Comparison of ENCODE assay signal across 16 cellular contexts in the genomic region with DNA sequence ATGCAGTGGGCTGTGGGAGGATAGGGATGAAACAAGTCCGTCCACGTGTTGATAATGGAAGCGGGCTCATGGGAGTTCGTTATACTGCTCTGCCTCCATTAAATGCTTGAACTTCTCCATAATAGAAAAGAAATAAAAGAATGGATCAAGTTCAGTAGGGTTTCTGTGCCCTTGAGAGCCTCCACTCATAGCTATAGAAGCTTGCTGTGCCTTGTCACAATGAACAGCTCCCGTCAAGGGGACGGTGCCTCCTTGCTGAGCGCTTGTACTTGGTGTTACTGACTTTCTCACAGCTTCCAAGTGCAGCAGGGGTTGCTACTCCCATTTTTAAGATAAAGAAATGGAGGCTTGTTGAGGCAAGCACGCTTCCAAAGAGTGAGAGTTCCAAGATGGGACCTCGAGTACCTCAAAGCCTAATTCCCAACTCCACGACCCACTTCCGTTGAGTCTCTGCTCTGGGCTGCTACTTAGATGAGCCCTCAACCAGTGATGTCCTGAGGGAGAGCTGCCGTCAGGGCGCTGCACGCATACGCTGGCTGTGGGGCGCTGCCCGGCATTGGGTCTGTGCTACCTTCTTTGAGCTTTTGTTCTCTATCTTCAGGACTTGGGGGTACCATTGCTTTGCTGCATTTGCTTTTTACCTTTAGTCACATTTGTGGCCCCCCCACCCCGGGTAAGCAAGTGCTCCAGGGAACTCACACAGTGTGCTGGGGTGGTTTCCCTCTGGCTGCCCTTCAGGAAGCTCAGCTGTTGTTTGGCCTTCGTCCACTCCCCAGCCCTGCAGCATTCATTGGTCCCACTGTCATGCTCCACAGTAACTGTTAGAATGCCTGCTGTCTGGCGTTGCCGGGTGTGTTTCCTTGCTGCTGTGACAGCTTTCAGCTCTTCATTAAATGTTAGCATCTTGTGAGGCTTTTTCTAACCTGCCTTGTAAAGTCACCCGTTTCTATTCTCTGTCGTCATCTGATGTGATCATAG. TPM values are rescaled to one million over a fixed set of nuclear protein-coding genes. Genes with fewer than 3 reads are reported as not detected.
A peak's percentile ranks its signal among the peaks of the same experiment; 100 is the strongest.
DNase-seq lines count a peak whose midpoint lies in the region; ATAC-seq and TF ChIP-seq lines count a peak whose summit lies in the region.
"Had no signal": no experiment of that assay in that cellular context is flagged by ENCODE, and none has a peak within 500 bp of the region (broad histone marks: within the 10 kb centered on the region; RNA-seq: fewer than 3 reads in every experiment).

No MANE protein-coding gene starts in this region.

- H3K27ac ChIP-seq in skeletal muscle tissue (ENCODE audit: low read depth, low read length) = peak overlapping the region; percentile 39

- no peak for TF ChIP-seq CTCF in mucosa of descending colon (IDR thresholded peaks at IDR 0.05)

- peak; percentile 49 for DNase-seq in activated CD8-positive, alpha-beta memory T cell treated with anti-CD3 and anti-CD28 coated beads, Interleukin-2, amount 50 U/mL, for 48 hours
- no peak for DNase-seq in activated CD8-positive, alpha-beta memory T cell treated with anti-CD3 and anti-CD28 coated beads for 24 hours
- DNase-seq in cerebellar cortex (ENCODE audit: low spot score) (peak; percentile 67), hypothalamus (lab: John Stamatoyannopoulos, UW) (peak in 36 of 51 donors; percentile 5 to 75 (median 32)), activated gamma-delta T cell (lab: John Stamatoyannopoulos, UW) (no peak), mucosa of descending colon (no peak), putamen (ENCODE audit: low spot score) (no peak)
- DNase-seq: activated CD8-positive, alpha-beta memory T cell treated with anti-CD3 and anti-CD28 coated beads, Interleukin-2, amount 50 U/mL, for 4 hours; activated naive CD8-positive, alpha-beta T cell treated with anti-CD3 and anti-CD28 coated beads for 36 hours; central memory CD4-positive, alpha-beta T cell; foreskin melanocyte; islet precursor cell; NCI-H774 had no signal

- peak overlapping the region in 2 of 3 donors; percentile 35 to 62 for H3K9ac ChIP-seq in skeletal muscle tissue (ENCODE audit: low read depth in 1 of 3, low read length in 3 of 3)

- H3K9me3 ChIP-seq in skeletal muscle tissue (ENCODE audit: control insufficient read depth in 3 of 3, low read length in 3 of 3) (no peaks in the 10 kb centered on the region), mucosa of descending colon (no peaks in the 10 kb centered on the region)

- H3K27me3 ChIP-seq in skeletal muscle tissue (ENCODE audit: control insufficient read depth in 3 of 3, insufficient read depth in 3 of 3, low read length in 3 of 3) = no peaks in the 10 kb centered on the region

- peaks cover 40 to 43% (median 41%) of the 10 kb centered on the region in 3 donors for H3K36me3 ChIP-seq in skeletal muscle tissue (ENCODE audit: control insufficient read depth in 3 of 3, insufficient read depth in 3 of 3, low read length in 3 of 3)
- no peaks in the 10 kb centered on the region for H3K36me3 ChIP-seq in mucosa of descending colon (ENCODE audit: low read depth)

- intact Hi-C loops in mucosa of descending colon (cut with DNase I, micrococcal nuclease) = loop anchor here (5.0 to 10.0 kb wide), 3 partner anchors 50 to 113 kb away; no protein-coding TSS in a partner anchor

- ATAC-seq in mucosa of descending colon = no peak
- ATAC-seq: activated CD4-positive, CD25-positive, alpha-beta regulatory T cell treated with anti-CD3 and anti-CD28 coated beads, Interleukin-2, amount 50 U/mL, for 24 hours had no signal

- H3K4me3 ChIP-seq in skeletal muscle tissue (ENCODE audit: low read length in 3 of 3) (peak overlapping the region in 1 of 3 donors; percentile 13), mucosa of descending colon (no peak overlapping the region)

- H3K4me1 ChIP-seq in skeletal muscle tissue (ENCODE audit: control insufficient read depth in 3 of 3, insufficient read depth in 3 of 3, low read length in 3 of 3) = peaks cover 43 to 57% (median 49%) of the 10 kb centered on the region in 3 donors
- H3K4me1 ChIP-seq in mucosa of descending colon (ENCODE audit: low read depth) = no peaks in the 10 kb centered on the region

RNA-seq across cellular contexts. Expression of a gene that starts 9.5 kb away (rescaled TPM):
- total RNA-seq in skeletal muscle tissue = 103 TPM
- total RNA-seq in mucosa of descending colon = 100 to 1,000 TPM; 136 to 257 (median 200) TPM

RNA-seq across cellular contexts. Expression of a gene that starts 19.4 kb away (rescaled TPM):
- total RNA-seq in skeletal muscle tissue (18.3 TPM), mucosa of descending colon (10 to 100 TPM in 2 of 3 donors, 1 to 10 TPM in 1; 7.2 to 20.4 (median 11.7) TPM)

RNA-seq across cellular contexts. Expression of a gene that starts 22.3 kb away (rescaled TPM):
- total RNA-seq in skeletal muscle tissue (3.7 TPM), mucosa of descending colon (not detected)
- total RNA-seq: activated naive CD8-positive, alpha-beta T cell treated with anti-CD3 and anti-CD28 coated beads for 36 hours; posterior vena cava had no signal

RNA-seq across cellular contexts. Expression of a gene that starts 24.1 kb away (rescaled TPM):
- not detected for total RNA-seq in skeletal muscle tissue
- 1 to 10 TPM; 1.8 to 3.2 (median 2.1) TPM for total RNA-seq in mucosa of descending colon

RNA-seq across cellular contexts. Expression of a gene that starts 24.6 kb away (rescaled TPM):
- total RNA-seq in skeletal muscle tissue (3.1 TPM), mucosa of descending colon (10 to 100 TPM; 15.1 to 21.4 (median 19.6) TPM)

Comparison
In these comparisons a context has a peak if more than half of its experiments do, and no peak if none do; other contexts are left out.
1. DNase-seq: peak in activated CD8-positive, alpha-beta memory T cell treated with anti-CD3 and anti-CD28 coated beads, Interleukin-2, amount 50 U/mL, for 48 hours (single experiment), cerebellar cortex (single experiment) and hypothalamus (36 of 51); none in activated CD8-positive, alpha-beta memory T cell treated with anti-CD3 and anti-CD28 coated beads for 24 hours (single experiment), activated gamma-delta T cell (single experiment), mucosa of descending colon (0 of 3) and putamen (single experiment).